Comparison of ENCODE assay signal across 11 cellular contexts in the genomic region with DNA sequence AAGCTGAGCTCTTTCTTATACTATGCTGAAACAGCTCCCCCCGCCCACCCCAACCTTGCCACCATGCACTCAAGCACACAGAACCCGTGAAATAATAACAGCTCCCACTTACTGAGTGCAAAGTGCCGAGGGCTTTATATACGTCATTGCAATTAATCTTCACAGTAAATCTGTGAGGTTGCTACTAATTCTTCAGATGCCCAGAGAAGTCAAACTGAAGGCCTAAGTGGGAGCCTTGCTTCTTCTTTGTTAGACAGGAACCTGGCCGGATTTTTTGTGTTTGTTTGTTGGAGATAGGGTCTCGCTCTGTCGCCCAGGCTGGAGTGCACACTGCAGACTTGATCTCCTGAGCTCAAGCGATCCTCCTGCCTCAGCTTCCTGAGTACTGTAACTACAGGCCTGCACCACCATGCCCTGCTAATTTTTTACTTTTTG. TPM values are rescaled to one million over a fixed set of nuclear protein-coding genes. Genes with fewer than 3 reads are reported as not detected.
DNase-seq lines count a peak whose midpoint lies in the region; ATAC-seq and TF ChIP-seq lines count a peak whose summit lies in the region.
"Had no signal": no experiment of that assay in that cellular context is flagged by ENCODE, and none has a peak within 500 bp of the region (broad histone marks: within the 10 kb centered on the region; RNA-seq: fewer than 3 reads in every experiment).

No MANE protein-coding gene starts in this region.

- CTCF ChIA-PET in activated CD8-positive, alpha-beta memory T cell treated with anti-CD3 and anti-CD28 coated beads, Interleukin-2, amount 10 ng/mL, durations not matched to agents 7 days and 5 days (lab: Charles Lee), result interaction anchor here (0.6 to 3.9 kb wide), 22 partner anchors 10 to 229 kb away, joined by 3 to 39 read pairs (median 6); partner anchors contain the start of gene ARF6
- CTCF ChIA-PET in GM10248 (lab: Yijun Ruan, JAX), result interaction anchor here (1.0 to 3.5 kb wide), 7 partner anchors 9 to 220 kb away, joined by 5 to 28 read pairs (median 10); no protein-coding TSS in a partner anchor

- H3K36me3 ChIP-seq in MM.1S (replicated peaks; ENCODE audit: insufficient read depth, low read length), result no peaks in the 10 kb centered on the region
- no peaks in the 10 kb centered on the region for H3K36me3 ChIP-seq in right atrium auricular region
- H3K36me3 ChIP-seq: heart right ventricle had no signal

- no peak overlapping the region for H2AFZ ChIP-seq in MM.1S (ENCODE audit: low read length)

- peak overlapping the region; percentile 95 for H3K27ac Mint-ChIP-seq in activated CD8-positive, alpha-beta memory T cell treated with anti-CD3 and anti-CD28 coated beads, Interleukin-2, amount 10 ng/mL, durations not matched to agents 7 days and 5 days
- peak overlapping the region; percentile 85 for H3K27ac Mint-ChIP-seq in stimulated activated effector memory CD8-positive, alpha-beta T cell treated with anti-CD3 and anti-CD28 coated beads, Interleukin-12 subunit alpha, Interleukin-12 subunit beta, amount 100 ng/mL, for 72 hours

- no peaks in the 10 kb centered on the region for H3K9me3 Mint-ChIP-seq in activated CD8-positive, alpha-beta memory T cell treated with anti-CD3 and anti-CD28 coated beads, Interleukin-2, amount 10 ng/mL, durations not matched to agents 7 days and 5 days (ENCODE audit: low read depth)
- no peaks in the 10 kb centered on the region for H3K9me3 Mint-ChIP-seq in stimulated activated effector memory CD8-positive, alpha-beta T cell treated with anti-CD3 and anti-CD28 coated beads, Interleukin-12 subunit alpha, Interleukin-12 subunit beta, amount 100 ng/mL, for 72 hours

- H3K9ac ChIP-seq in MM.1S (ENCODE audit: low read length), result peak overlapping the region; percentile 50; the same call in 1 of the 2 replicates

- no peaks in the 10 kb centered on the region for H3K79me2 ChIP-seq in MM.1S (ENCODE audit: low read length)

- no peaks in the 10 kb centered on the region for H3K27me3 ChIP-seq in MM.1S (replicated peaks; ENCODE audit: insufficient read depth, low read length)
- no peaks in the 10 kb centered on the region for H3K27me3 ChIP-seq in foreskin keratinocyte
- no peaks in the 10 kb centered on the region for H3K27me3 ChIP-seq in right atrium auricular region
- H3K27me3 ChIP-seq: heart right ventricle had no signal

- POLR2A ChIA-PET in GM10248 (lab: Yijun Ruan, JAX), result interaction anchor here (0.5 to 1.6 kb wide), 4 partner anchors 12 to 262 kb away, joined by 4 to 7 read pairs (median 4); no protein-coding TSS in a partner anchor

- peak overlapping the region; percentile 81 for H3K4me3 Mint-ChIP-seq in activated CD8-positive, alpha-beta memory T cell treated with anti-CD3 and anti-CD28 coated beads, Interleukin-2, amount 10 ng/mL, durations not matched to agents 7 days and 5 days
- H3K4me3 Mint-ChIP-seq in stimulated activated effector memory CD8-positive, alpha-beta T cell treated with anti-CD3 and anti-CD28 coated beads, Interleukin-12 subunit alpha, Interleukin-12 subunit beta, amount 100 ng/mL, for 72 hours, result peak overlapping the region; percentile 58

- TF ChIP-seq CTCF in MM.1S (IDR thresholded peaks at IDR 0.05; ENCODE audit: low read length) (no peak), foreskin keratinocyte (conservative IDR thresholded peaks at IDR 0.05) (no peak), GM10248 (IDR thresholded peaks at IDR 0.05; ENCODE audit: control extremely low read depth, extremely low read depth, low read depth, missing control alignments) (no peak), right atrium auricular region (IDR thresholded peaks at IDR 0.05) (no peak)

- no peaks in the 10 kb centered on the region for H3K27me3 Mint-ChIP-seq in activated CD8-positive, alpha-beta memory T cell treated with anti-CD3 and anti-CD28 coated beads, Interleukin-2, amount 10 ng/mL, durations not matched to agents 7 days and 5 days

- DNase-seq in MM.1S, result no peak
- DNase-seq in activated CD8-positive, alpha-beta memory T cell treated with anti-CD3 and anti-CD28 coated beads, Interleukin-2, amount 10 ng/mL, durations not matched to agents 7 days and 5 days, result peak; percentile 75
- no peak for DNase-seq in foreskin keratinocyte
- peak in 1 of 2 donors; percentile 74 for DNase-seq in stimulated activated effector memory CD8-positive, alpha-beta T cell treated with anti-CD3 and anti-CD28 coated beads, Interleukin-12 subunit alpha, Interleukin-12 subunit beta, amount 100 ng/mL, for 72 hours (ENCODE audit: low spot score in 2 of 2)
- no peak for DNase-seq in posterior cingulate gyrus
- no peak for DNase-seq in GM10248 (ENCODE audit: extremely low spot score)
- DNase-seq in NK-92 treated with Interleukin-12 subunit alpha and Interleukin-12 subunit beta, amount 100 ng/mL, for 24 hours (lab: John Stamatoyannopoulos, UW), result no peak
- no peak for DNase-seq in right atrium auricular region (ENCODE audit: low spot score)
- DNase-seq: heart right ventricle, NCI-H187, occipital lobe had no signal

- no peaks in the 10 kb centered on the region for H4K20me1 ChIP-seq in MM.1S (ENCODE audit: insufficient read depth, low read length)

- H3F3A ChIP-seq in MM.1S (ENCODE audit: insufficient read depth, low read length), result peaks cover 18% of the 10 kb centered on the region

- H3K4me1 ChIP-seq in MM.1S (ENCODE audit: low read length) (peaks cover 29% of the 10 kb centered on the region), foreskin keratinocyte (peaks cover 32% of the 10 kb centered on the region), right atrium auricular region (no peaks in the 10 kb centered on the region)

- H3K9me2 ChIP-seq in MM.1S (replicated peaks; ENCODE audit: insufficient read depth, low read length), result no peaks in the 10 kb centered on the region

- H3K4me1 Mint-ChIP-seq in activated CD8-positive, alpha-beta memory T cell treated with anti-CD3 and anti-CD28 coated beads, Interleukin-2, amount 10 ng/mL, durations not matched to agents 7 days and 5 days, result peaks cover 77% of the 10 kb centered on the region
- H3K4me1 Mint-ChIP-seq in stimulated activated effector memory CD8-positive, alpha-beta T cell treated with anti-CD3 and anti-CD28 coated beads, Interleukin-12 subunit alpha, Interleukin-12 subunit beta, amount 100 ng/mL, for 72 hours, result peaks cover 59% of the 10 kb centered on the region

- H3K9me3 ChIP-seq in MM.1S (replicated peaks; ENCODE audit: insufficient read depth, low read length), result no peaks in the 10 kb centered on the region
- no peaks in the 10 kb centered on the region for H3K9me3 ChIP-seq in right atrium auricular region

- H3K36me3 Mint-ChIP-seq in activated CD8-positive, alpha-beta memory T cell treated with anti-CD3 and anti-CD28 coated beads, Interleukin-2, amount 10 ng/mL, durations not matched to agents 7 days and 5 days, result peaks cover 12% of the 10 kb centered on the region
- peaks cover 17% of the 10 kb centered on the region for H3K36me3 Mint-ChIP-seq in stimulated activated effector memory CD8-positive, alpha-beta T cell treated with anti-CD3 and anti-CD28 coated beads, Interleukin-12 subunit alpha, Interleukin-12 subunit beta, amount 100 ng/mL, for 72 hours

- H3K4me2 ChIP-seq in MM.1S (ENCODE audit: low read depth, low read length), result peak overlapping the region; percentile 61; the same call in 1 of the 2 replicates

- peak overlapping the region; percentile 99; the same call in 1 of the 2 replicates for H3K27ac ChIP-seq in MM.1S (ENCODE audit: low read length)
- peak overlapping the region; percentile 92 for H3K27ac ChIP-seq in foreskin keratinocyte
- H3K27ac ChIP-seq in right atrium auricular region, result no peak overlapping the region

- intact Hi-C loops in posterior cingulate gyrus (cut with DNase I), result loop anchor here (10.0 kb wide), 1 partner anchor 118 kb away; no protein-coding TSS in a partner anchor

- H3K4me3 ChIP-seq in MM.1S (ENCODE audit: low read length) (no peak overlapping the region), right atrium auricular region (no peak overlapping the region)
- H3K4me3 ChIP-seq: heart right ventricle had no signal

- peak; percentile 40 for ATAC-seq in activated CD8-positive, alpha-beta memory T cell treated with anti-CD3 and anti-CD28 coated beads, Interleukin-2, amount 10 ng/mL, durations not matched to agents 7 days and 5 days
- peak; percentile 43 for ATAC-seq in foreskin keratinocyte
- peak; percentile 42 for ATAC-seq in stimulated activated effector memory CD8-positive, alpha-beta T cell treated with anti-CD3 and anti-CD28 coated beads, Interleukin-12 subunit alpha, Interleukin-12 subunit beta, amount 100 ng/mL, for 72 hours

RNA-seq across cellular contexts. Expression of gene VCPKMT, which starts 34.0 kb away (rescaled TPM):
- total RNA-seq in activated CD8-positive, alpha-beta memory T cell treated with anti-CD3 and anti-CD28 coated beads, Interleukin-2, amount 10 ng/mL, durations not matched to agents 7 days and 5 days, result 10 to 100 TPM; 12.0 to 14.5 TPM
- total RNA-seq in foreskin keratinocyte (5.9 and 6.7 TPM in 2 replicates), right atrium auricular region (1 to 10 TPM; 1.5 to 2.4 TPM)
- polyA plus RNA-seq in foreskin keratinocyte, result 4.3 and 4.6 TPM in 2 replicates

Comparison
In these comparisons a context has a peak if more than half of its experiments do, and no peak if none do; other contexts are left out.
1. H3K27ac ChIP-seq: peak in MM.1S (single experiment) and foreskin keratinocyte (single experiment); none in right atrium auricular region (0 of 2).
2. Peak in every context shown above with its lines, with median percentiles within 50 percentile points of each other: ATAC-seq.